Comparison of ENCODE assay signal across 18 cellular contexts in the genomic region with DNA sequence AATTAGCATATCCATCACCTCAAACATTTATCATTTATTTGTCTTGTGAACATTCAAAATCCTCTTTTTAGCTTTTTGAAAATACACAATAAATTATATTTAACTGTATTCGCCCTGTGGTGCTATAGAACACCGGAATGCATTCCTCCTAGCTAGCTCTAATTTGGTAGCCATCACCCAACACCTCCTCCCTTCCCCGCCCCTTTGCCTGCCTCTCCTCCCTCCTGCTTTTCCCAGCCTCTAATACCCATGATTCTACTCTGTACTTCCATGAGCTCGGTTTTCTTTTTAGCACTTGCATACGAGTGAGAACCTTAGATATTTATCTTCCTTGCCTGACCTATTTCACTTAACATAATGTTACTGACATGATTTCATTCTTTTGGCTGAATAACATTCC.
A peak's percentile ranks its signal among the peaks of the same experiment; 100 is the strongest.
DNase-seq lines count a peak whose midpoint lies in the region; ATAC-seq and TF ChIP-seq lines count a peak whose summit lies in the region.
"Had no signal": no experiment of that assay in that cellular context is flagged by ENCODE, and none has a peak within 500 bp of the region (broad histone marks: within the 10 kb centered on the region; RNA-seq: fewer than 3 reads in every experiment).

No MANE protein-coding gene starts in this region.

- H2BK15ac ChIP-seq in mesendoderm (replicated peaks; ENCODE audit: low read depth), result no peak overlapping the region

- H3K4me1 ChIP-seq in right atrium auricular region, result no peaks in the 10 kb centered on the region
- peaks cover 28% of the 10 kb centered on the region for H3K4me1 ChIP-seq in HAP-1
- H3K4me1 ChIP-seq in heart right ventricle, result no peaks in the 10 kb centered on the region
- no peaks in the 10 kb centered on the region for H3K4me1 ChIP-seq in mesendoderm (ENCODE audit: control insufficient read depth, low read depth, low read length)

- no peak overlapping the region for H3K4ac ChIP-seq in mesendoderm (ENCODE audit: low read depth, low read length)

- H3K4me2 ChIP-seq in mesendoderm (ENCODE audit: low read length), result no peak overlapping the region
- H3K4me2 ChIP-seq: BLaER1 treated with 17β-estradiol and CSF1 and Interleukin-3, amounts not matched to agents 10 nM and 100 nM had no signal

- H3K36me3 ChIP-seq in right atrium auricular region (peaks cover 17% of the 10 kb centered on the region), HAP-1 (replicated peaks) (peaks cover 3% of the 10 kb centered on the region; the same call in 1 of the 2 replicates), heart right ventricle (peaks cover 0 to 48% (median 0%) of the 10 kb centered on the region in 9 donors), mesendoderm (ENCODE audit: control insufficient read depth, insufficient read depth, low read length) (no peaks in the 10 kb centered on the region)

- H3K4me3 ChIP-seq in right atrium auricular region (no peak overlapping the region), HAP-1 (no peak overlapping the region), heart right ventricle (no peak overlapping the region), mesendoderm (ENCODE audit: low read length) (no peak overlapping the region)
- H3K4me3 ChIP-seq: BLaER1 treated with 17β-estradiol and CSF1 and Interleukin-3, amounts not matched to agents 10 nM and 100 nM had no signal

- in situ Hi-C loops in HAP-1 (cut with MboI; ENCODE audit: low sequenced_read_pairs), result no loop called here

- TF ChIP-seq CTCF in right atrium auricular region (IDR thresholded peaks at IDR 0.05), result no peak
- TF ChIP-seq CTCF in heart right ventricle (IDR thresholded peaks at IDR 0.05), result no peak

- H3K79me1 ChIP-seq in mesendoderm (ENCODE audit: low read length), result no peaks in the 10 kb centered on the region

- H3K9ac ChIP-seq in mesendoderm (ENCODE audit: low read length), result no peak overlapping the region
- H3K9ac ChIP-seq: BLaER1 treated with 17β-estradiol and CSF1 and Interleukin-3, amounts not matched to agents 10 nM and 100 nM had no signal

- H3K18ac ChIP-seq in mesendoderm (ENCODE audit: low read length), result no peak overlapping the region

- no peak for DNase-seq in Right ventricle myocardium superior
- no peak for DNase-seq in right atrium auricular region (ENCODE audit: low spot score)
- DNase-seq in HAP-1 (ENCODE audit: low spot score in 2 of 2), result peak; percentile 33 to 64
- peak in 1 of 2 donors; percentile 13 for DNase-seq in heart right ventricle
- DNase-seq in mesendoderm, result peak; percentile 6
- no peak for DNase-seq in activated effector memory CD4-positive, alpha-beta T cell treated with anti-CD3 and anti-CD28 coated beads, Interleukin-2, amount 50 U/mL, for 16 hours
- no peak for DNase-seq in NCI-H510A (lab: John Stamatoyannopoulos, UW)
- DNase-seq: 8988T; CD8-positive, alpha-beta T cell; COR-L47; DMS 273 treated with DMSO at 0.1 percent for 48 hours; DMS53; DND-41; GOT3; H7; IMR-90 had no signal

- H3K27ac ChIP-seq in right atrium auricular region (no peak overlapping the region), heart right ventricle (no peak overlapping the region), mesendoderm (ENCODE audit: low read depth, low read length) (no peak overlapping the region)
- H3K27ac ChIP-seq: BLaER1 treated with 17β-estradiol and CSF1 and Interleukin-3, amounts not matched to agents 10 nM and 100 nM had no signal

- H3K79me2 ChIP-seq in mesendoderm (ENCODE audit: control insufficient read depth, insufficient read depth, low read length), result no peaks in the 10 kb centered on the region

- H3K9me3 ChIP-seq in right atrium auricular region (no peaks in the 10 kb centered on the region), HAP-1 (no peaks in the 10 kb centered on the region), heart right ventricle (no peaks in the 10 kb centered on the region)
- H3K9me3 ChIP-seq: BLaER1 treated with 17β-estradiol and CSF1 and Interleukin-3, amounts not matched to agents 10 nM and 100 nM had no signal

- ATAC-seq in Right ventricle myocardium superior (ENCODE audit: poor library complexity), result peak; percentile 79
- ATAC-seq in heart right ventricle, result peak in 7 of 8 donors; percentile 42 to 89 (median 78)
- no peak for ATAC-seq in GM18870 (IDR thresholded peaks at IDR 0.05; ENCODE audit: unreplicated experiment)
- ATAC-seq: CD8-positive, alpha-beta T cell had no signal

- H3K27me3 ChIP-seq in right atrium auricular region, result no peaks in the 10 kb centered on the region
- no peaks in the 10 kb centered on the region for H3K27me3 ChIP-seq in HAP-1 (ENCODE audit: low read depth)
- no peaks in the 10 kb centered on the region for H3K27me3 ChIP-seq in heart right ventricle
- H3K27me3 ChIP-seq in mesendoderm (ENCODE audit: insufficient read depth, low read length, poor library complexity), result no peaks in the 10 kb centered on the region
- H3K27me3 ChIP-seq: BLaER1 treated with 17β-estradiol and CSF1 and Interleukin-3, amounts not matched to agents 10 nM and 100 nM had no signal

- no peak overlapping the region for H2AK5ac ChIP-seq in mesendoderm (ENCODE audit: low read length)

- no peak overlapping the region for H4K5ac ChIP-seq in mesendoderm (ENCODE audit: low read length)

- WGBS in heart right ventricle, 2 donors, result 62 to 69% methylated on average over 5 of the region's 5 CpGs
- no CpG with 5 or more reads among the region's 5 CpGs for whole genome bisulfite sequencing in mesendoderm (ENCODE audit: extremely low coverage, insufficient coverage, low lambda C conversion rate)

- H2BK5ac ChIP-seq in mesendoderm (ENCODE audit: low read length), result no peak overlapping the region

- H3K56ac ChIP-seq in mesendoderm (ENCODE audit: low read length), result no peak overlapping the region

- intact Hi-C loops in Right ventricle myocardium superior (cut with DNase I), result no loop called here
- intact Hi-C loops in heart right ventricle (cut with DNase I), result no loop called here

- no peak overlapping the region for H2BK120ac ChIP-seq in mesendoderm (ENCODE audit: low read depth, low read length)

- H3K23ac ChIP-seq in mesendoderm (ENCODE audit: low read length), result no peak overlapping the region

- H4K8ac ChIP-seq in mesendoderm (ENCODE audit: low read depth, low read length), result no peak overlapping the region

Comparison
In these comparisons a context has a peak if more than half of its experiments do, and no peak if none do; other contexts are left out.
1. DNase-seq: peak in HAP-1 (2 of 2) and mesendoderm (single experiment); none in Right ventricle myocardium superior (single experiment), right atrium auricular region (single experiment), activated effector memory CD4-positive, alpha-beta T cell treated with anti-CD3 and anti-CD28 coated beads, Interleukin-2, amount 50 U/mL, for 16 hours (single experiment) and NCI-H510A (single experiment).